ENCODE assay signal across 15 cellular contexts in the genomic region with DNA sequence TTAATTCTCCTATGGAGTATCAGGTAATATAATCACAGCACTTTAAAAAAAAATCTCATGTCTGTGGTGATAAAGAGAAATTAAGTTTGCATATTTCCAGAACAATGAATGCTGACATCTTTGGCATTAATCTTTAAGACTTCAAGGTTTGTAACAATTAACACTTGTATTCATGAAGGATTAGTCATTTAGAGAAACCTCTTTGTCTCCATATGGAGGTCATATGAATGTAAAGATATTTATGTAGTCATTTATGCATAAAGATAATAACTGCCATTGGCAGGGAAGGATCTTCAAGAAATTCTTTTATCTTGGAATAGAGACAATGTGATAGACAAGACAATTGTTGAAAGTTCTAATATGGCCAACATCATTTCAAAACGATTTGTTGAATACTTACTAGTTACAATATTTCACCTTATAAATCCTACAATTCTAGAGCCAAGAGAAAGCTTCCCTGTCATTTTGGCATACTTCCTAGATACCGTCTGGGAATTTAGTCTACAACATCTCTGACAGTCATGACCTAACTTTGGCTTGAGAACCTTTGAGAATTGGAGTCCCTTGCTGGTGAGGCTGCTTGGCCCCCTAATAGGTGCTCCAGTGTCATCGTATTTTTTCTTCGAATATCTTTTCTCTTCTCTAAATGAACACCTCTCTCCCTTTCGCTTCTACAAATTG. TPM values are rescaled to one million over a fixed set of nuclear protein-coding genes. Genes with fewer than 3 reads are reported as not detected.
DNase-seq lines count a peak whose midpoint lies in the region; ATAC-seq, FAIRE-seq and TF ChIP-seq lines count a peak whose summit lies in the region.
"Had no signal": no experiment of that assay in that cellular context is flagged by ENCODE, and none has a peak within 500 bp of the region (broad histone marks: within the 10 kb centered on the region; RNA-seq: fewer than 3 reads in every experiment).

No MANE protein-coding gene starts in this region.

- peak overlapping the region; percentile 77 for H2BK20ac ChIP-seq in IMR-90 (ENCODE audit: low read depth, low read length)

- FAIRE-seq in GM12878 (lab: Jason Lieb, UNC), result no peak
- FAIRE-seq in frontal cortex (lab: Jason Lieb, UNC), result peak; percentile 33

- 100% methylated on average over 2 of the region's 5 CpGs; no CpG with 5 or more reads in 1 of the 2 experiments for WGBS in IMR-90 (ENCODE audit: extremely low coverage in 2 of 2, insufficient read length in 1 of 2), 2 experiments
- WGBS in GM12878 (ENCODE audit: insufficient coverage, insufficient replicate concordance, low lambda C conversion rate, missing lambda C conversion rate), result 38% methylated on average over 5 of the region's 5 CpGs

- in situ Hi-C loops in IMR-90 (cut with MboI; ENCODE audit: low sequenced_read_pairs), result no loop called here
- in situ Hi-C loops in GM12878 (cut with MboI), result no loop called here

- POLR2A ChIA-PET in IMR-90 (lab: Charles Lee; ENCODE audit: unreplicated experiment) (no interaction called here), GM12878 (lab: Charles Lee) (no interaction called here)

- peak overlapping the region; percentile 41 for H2AK5ac ChIP-seq in IMR-90 (ENCODE audit: low read depth, low read length)

- H3K23ac ChIP-seq in IMR-90 (ENCODE audit: low read depth, low read length), result no peak overlapping the region

- H3K36me3 ChIP-seq in IMR-90 (ENCODE audit: control insufficient read depth, insufficient read depth, low read length) (no peaks in the 10 kb centered on the region), GM12878 (ENCODE audit: control insufficient read depth in 2 of 2, insufficient read depth in 2 of 2, low read length in 1 of 2) (peaks cover 0 to 26% of the 10 kb centered on the region in 2 experiments; a peak in 3 of 4 replicates)
- H3K36me3 ChIP-seq: BLaER1 had no signal

- H2AK9ac ChIP-seq in IMR-90 (replicated peaks; ENCODE audit: low read depth, low read length, poor library complexity), result no peak overlapping the region

- H3K27ac ChIP-seq in IMR-90 (ENCODE audit: insufficient read depth, low read length), result no peak overlapping the region
- 0 out of 2 replicates have a peak overlapping the region, but pooled peaks have one; percentile 6 for H3K27ac ChIP-seq in GM12878 (ENCODE audit: control insufficient read depth, insufficient read depth)
- peak overlapping the region; percentile 98 for H3K27ac ChIP-seq in substantia nigra (ENCODE audit: low read depth, low read length, poor library complexity, severe bottlenecking)
- H3K27ac ChIP-seq: BLaER1 had no signal

- peaks cover 1% of the 10 kb centered on the region for H3K36me3 Mint-ChIP-seq in activated T-helper 1 cell treated with anti-CD3 and anti-CD28 coated beads, Interleukin-12 subunit alpha, Interleukin-12 subunit beta, Interleukin-2, Interleukin-4 antibody, amounts not matched to agents 30 ng/mL and 10 ng/mL and 1 ng/mL, durations not matched to agents 14 hours and 24 hours and 36 hours (ENCODE audit: low read depth)
- peaks cover under 1% of the 10 kb centered on the region for H3K36me3 Mint-ChIP-seq in natural killer cell treated with Interleukin-12 subunit alpha and Interleukin-12 subunit beta and Interleukin-15 and Interleukin-18, amount 100 ng/mL, for 72 hours

- no peak overlapping the region for H3K4me3 Mint-ChIP-seq in activated T-helper 1 cell treated with anti-CD3 and anti-CD28 coated beads, Interleukin-12 subunit alpha, Interleukin-12 subunit beta, Interleukin-2, Interleukin-4 antibody, amounts not matched to agents 30 ng/mL and 10 ng/mL and 1 ng/mL, durations not matched to agents 14 hours and 24 hours and 36 hours
- no peak overlapping the region for H3K4me3 Mint-ChIP-seq in natural killer cell treated with Interleukin-12 subunit alpha and Interleukin-12 subunit beta and Interleukin-15 and Interleukin-18, amount 100 ng/mL, for 72 hours

- H3K79me2 ChIP-seq in GM12878 (ENCODE audit: control insufficient read depth, insufficient read depth, low read length), result peaks cover 51% of the 10 kb centered on the region

- no peak for TF ChIP-seq CTCF in IMR-90 (conservative IDR thresholded peaks at IDR 0.05; ENCODE audit: low read depth, low read length)
- TF ChIP-seq CTCF in GM12878 (IDR thresholded peaks at IDR 0.05 in 2 of 3, conservative IDR thresholded peaks at IDR 0.05 in 1 of 3; ENCODE audit: control insufficient read depth in 2 of 3, extremely low read depth in 1 of 3, insufficient read depth in 1 of 3, low read depth in 3 of 3, low read length in 3 of 3), result no peak

- intact Hi-C loops in IMR-90 (cut with micrococcal nuclease), result no loop called here
- intact Hi-C loops in GM12878 (cut with micrococcal nuclease; ENCODE audit: unreplicated experiment), result loop anchor here (5.0 kb wide), 1 partner anchor 33 kb away; the partner anchor contains the start of gene RASGRP3
- intact Hi-C loops in activated T-helper 1 cell treated with anti-CD3 and anti-CD28 coated beads, Interleukin-12 subunit alpha, Interleukin-12 subunit beta, Interleukin-2, Interleukin-4 antibody, amounts not matched to agents 30 ng/mL and 10 ng/mL and 1 ng/mL, durations not matched to agents 14 hours and 24 hours and 36 hours (cut with micrococcal nuclease), result no loop called here

- no peak overlapping the region for H3K9ac ChIP-seq in IMR-90 (ENCODE audit: low read depth, low read length)
- H3K9ac ChIP-seq in GM12878 (ENCODE audit: control insufficient read depth, insufficient read depth, low read length), result no peak overlapping the region
- H3K9ac ChIP-seq: BLaER1 had no signal

- BruUV-seq in IMR-90 (replicated peaks; lab: Mats Ljungman, UMichigan), result no TSS peak
- no TSS peak for BruUV-seq in GM12878 (replicated peaks; lab: Mats Ljungman, UMichigan)

- no peak overlapping the region for H3K14ac ChIP-seq in IMR-90 (replicated peaks; ENCODE audit: low read depth, low read length)

- H3K79me1 ChIP-seq in IMR-90 (ENCODE audit: low read depth in 1 of 2, low read length in 2 of 2), result no peaks in the 10 kb centered on the region

- H3K4me1 ChIP-seq in IMR-90 (ENCODE audit: control insufficient read depth, insufficient read depth, low read length) (peaks cover 4% of the 10 kb centered on the region), GM12878 (ENCODE audit: control insufficient read depth, insufficient read depth, low read length) (no peaks in the 10 kb centered on the region; the same call in 1 of the 2 replicates)
- H3K4me1 ChIP-seq: BLaER1 had no signal

- peak overlapping the region; percentile 78 for H4K91ac ChIP-seq in IMR-90 (ENCODE audit: insufficient read depth, low read depth, low read length)

- peak overlapping the region; percentile 62 for H3K4ac ChIP-seq in IMR-90 (ENCODE audit: low read depth, low read length)

- H4K20me1 ChIP-seq in IMR-90 (ENCODE audit: insufficient read depth, low read length) (no peaks in the 10 kb centered on the region), GM12878 (ENCODE audit: control insufficient read depth, insufficient read depth) (no peaks in the 10 kb centered on the region)
- H4K20me1 ChIP-seq: BLaER1 had no signal

- TF ChIP-seq POLR2A in IMR-90 (IDR thresholded peaks at IDR 0.05; ENCODE audit: low read depth, low read length) (no peak), GM12878 (IDR thresholded peaks at IDR 0.05; ENCODE audit: low read depth, low read length) (no peak)

- peak overlapping the region; percentile 12; the same call in 1 of the 2 replicates for H3K18ac ChIP-seq in IMR-90 (ENCODE audit: low read depth, low read length)

- DNase-seq in IMR-90, result peak; percentile 43
- no peak for DNase-seq in GM12878 (ENCODE audit: low read depth, low spot score)
- DNase-seq in frontal cortex (ENCODE audit: low spot score in 2 of 2), result no peak
- DNase-seq in substantia nigra (lab: John Stamatoyannopoulos, UW), result no peak
- DNase-seq in activated T-helper 1 cell treated with anti-CD3 and anti-CD28 coated beads, Interleukin-12 subunit alpha, Interleukin-12 subunit beta, Interleukin-2, Interleukin-4 antibody, amounts not matched to agents 30 ng/mL and 10 ng/mL and 1 ng/mL, durations not matched to agents 14 hours and 24 hours and 36 hours (ENCODE audit: low spot score), result no peak
- DNase-seq in natural killer cell treated with Interleukin-12 subunit alpha and Interleukin-12 subunit beta and Interleukin-15 and Interleukin-18, amount 100 ng/mL, for 72 hours (ENCODE audit: low spot score), result no peak
- DNase-seq: Kasumi-1, NCI-H187 treated with DMSO at 0.1 percent for 48 hours, NCI-H446 treated with DMSO at 0.1 percent for 48 hours, NCI-H748 treated with DMSO at 0.1 percent for 48 hours, PC-3 had no signal

- no peaks in the 10 kb centered on the region for H3K4me1 Mint-ChIP-seq in activated T-helper 1 cell treated with anti-CD3 and anti-CD28 coated beads, Interleukin-12 subunit alpha, Interleukin-12 subunit beta, Interleukin-2, Interleukin-4 antibody, amounts not matched to agents 30 ng/mL and 10 ng/mL and 1 ng/mL, durations not matched to agents 14 hours and 24 hours and 36 hours (ENCODE audit: low read depth)
- H3K4me1 Mint-ChIP-seq in natural killer cell treated with Interleukin-12 subunit alpha and Interleukin-12 subunit beta and Interleukin-15 and Interleukin-18, amount 100 ng/mL, for 72 hours (ENCODE audit: low read depth in 2 of 2), result no peaks in the 10 kb centered on the region

- H3K27me3 Mint-ChIP-seq in activated T-helper 1 cell treated with anti-CD3 and anti-CD28 coated beads, Interleukin-12 subunit alpha, Interleukin-12 subunit beta, Interleukin-2, Interleukin-4 antibody, amounts not matched to agents 30 ng/mL and 10 ng/mL and 1 ng/mL, durations not matched to agents 14 hours and 24 hours and 36 hours (ENCODE audit: insufficient read depth), result no peaks in the 10 kb centered on the region
- H3K27me3 Mint-ChIP-seq in natural killer cell treated with Interleukin-12 subunit alpha and Interleukin-12 subunit beta and Interleukin-15 and Interleukin-18, amount 100 ng/mL, for 72 hours, result peaks cover 0 to 12% of the 10 kb centered on the region in 2 donors

- H3K4me2 ChIP-seq in IMR-90 (ENCODE audit: low read depth, low read length) (peak overlapping the region; percentile 52), GM12878 (ENCODE audit: control insufficient read depth, insufficient read depth) (no peak overlapping the region)
- H3K4me2 ChIP-seq: BLaER1 had no signal

- no peaks in the 10 kb centered on the region for H3K9me3 Mint-ChIP-seq in activated T-helper 1 cell treated with anti-CD3 and anti-CD28 coated beads, Interleukin-12 subunit alpha, Interleukin-12 subunit beta, Interleukin-2, Interleukin-4 antibody, amounts not matched to agents 30 ng/mL and 10 ng/mL and 1 ng/mL, durations not matched to agents 14 hours and 24 hours and 36 hours
- H3K9me3 Mint-ChIP-seq in natural killer cell treated with Interleukin-12 subunit alpha and Interleukin-12 subunit beta and Interleukin-15 and Interleukin-18, amount 100 ng/mL, for 72 hours, result no peaks in the 10 kb centered on the region

- H2BK5ac ChIP-seq in IMR-90 (ENCODE audit: low read depth, low read length, poor library complexity, severe bottlenecking), result peak overlapping the region; percentile 9

- no peak overlapping the region for H2AFZ ChIP-seq in IMR-90 (replicated peaks; ENCODE audit: low read length, poor library complexity)
- H2AFZ ChIP-seq in GM12878 (ENCODE audit: control insufficient read depth, low read depth, low read length), result no peak overlapping the region

- CTCF ChIA-PET in IMR-90 (lab: Yijun Ruan, JAX), result interaction anchor here (0.8 kb wide), 1 partner anchor 745 kb away, joined by 4 read pairs; no protein-coding TSS in a partner anchor
- CTCF ChIA-PET in GM12878 (lab: Yijun Ruan, JAX), result interaction anchor here (0.6 to 1.2 kb wide), 5 partner anchors 8 to 50 kb away, joined by 3 to 6 read pairs (median 4); no protein-coding TSS in a partner anchor

- H3K27me3 ChIP-seq in IMR-90 (ENCODE audit: control insufficient read depth, insufficient read depth, low read length) (no peaks in the 10 kb centered on the region), GM12878 (replicated peaks in 1 of 2; ENCODE audit: control insufficient read depth in 2 of 2, insufficient read depth in 2 of 2, low read length in 1 of 2) (no peaks in the 10 kb centered on the region)
- H3K27me3 ChIP-seq: BLaER1 had no signal

- SMC1A ChIA-PET in GM12878 (lab: Charles Lee; ENCODE audit: uncharacterized antibody, unreplicated experiment), result interaction anchor here (1.1 to 1.3 kb wide), 2 partner anchors 20 to 22 kb away, joined by 3 to 4 read pairs; no protein-coding TSS in a partner anchor

- H2BK15ac ChIP-seq in IMR-90 (ENCODE audit: low read depth, low read length), result peak overlapping the region; percentile 32; the same call in 1 of the 3 replicates

- TF ChIP-seq EP300 in GM12878 (IDR thresholded peaks at IDR 0.05; ENCODE audit: borderline replicate concordance in 1 of 2, control insufficient read depth in 1 of 2, low read depth in 2 of 2, low read length in 2 of 2), result no peak

- H3K9me1 ChIP-seq in IMR-90 (ENCODE audit: insufficient read depth, low read length), result peaks cover 3% of the 10 kb centered on the region; the same call in 1 of the 2 replicates

- H4K8ac ChIP-seq in IMR-90 (ENCODE audit: low read depth in 2 of 2, low read length in 2 of 2), result peak overlapping the region in 1 of 2 experiments; percentile 26; a peak in 1 of 4 replicates

- H4K5ac ChIP-seq in IMR-90 (ENCODE audit: low read depth, low read length), result peak overlapping the region; percentile 91

- no peak for TF ChIP-seq RAD21 in IMR-90 (IDR thresholded peaks at IDR 0.05; ENCODE audit: low read length)
- TF ChIP-seq RAD21 in GM12878 (IDR thresholded peaks at IDR 0.05; ENCODE audit: insufficient read depth, low read depth, low read length), result no peak

- dilution Hi-C loops in IMR-90 (cut with HindIII; ENCODE audit: low sequenced_read_pairs, unreplicated experiment), result no loop called here

- H3K9me3 ChIP-seq in IMR-90 (ENCODE audit: control insufficient read depth, insufficient read depth, low read length), result no peaks in the 10 kb centered on the region
- no peaks in the 10 kb centered on the region; the same call in 2 of the 3 replicates for H3K9me3 ChIP-seq in GM12878 (replicated peaks; ENCODE audit: control insufficient read depth, insufficient read depth, low read length)
- H3K9me3 ChIP-seq: BLaER1 had no signal

- no peak overlapping the region for H3K56ac ChIP-seq in IMR-90 (ENCODE audit: extremely low read depth, insufficient read depth, low read length)

- H2BK120ac ChIP-seq in IMR-90 (ENCODE audit: low read depth, low read length), result peak overlapping the region; percentile 65

- H3K4me3 ChIP-seq in IMR-90 (ENCODE audit: insufficient read depth, low read depth, low read length) (no peak overlapping the region), GM12878 (no peak overlapping the region)
- H3K4me3 ChIP-seq: BLaER1 had no signal

- RAD21 ChIA-PET in GM12878 (lab: Charles Lee; ENCODE audit: unreplicated experiment), result no interaction called here

- ATAC-seq in IMR-90 (ENCODE audit: low read depth), result no peak
- ATAC-seq in GM12878, result peak; percentile 27; the same call in 2 of the 3 replicates
- no peak for ATAC-seq in GM18867 (IDR thresholded peaks at IDR 0.05; ENCODE audit: unreplicated experiment)
- no peak for ATAC-seq in natural killer cell treated with Interleukin-12 subunit alpha and Interleukin-12 subunit beta and Interleukin-15 and Interleukin-18, amount 100 ng/mL, for 72 hours
- no peak for ATAC-seq in HG03342 (IDR thresholded peaks at IDR 0.05; ENCODE audit: unreplicated experiment)
- ATAC-seq: HCT116, PC-3 had no signal

- no peak overlapping the region for H3K27ac Mint-ChIP-seq in activated T-helper 1 cell treated with anti-CD3 and anti-CD28 coated beads, Interleukin-12 subunit alpha, Interleukin-12 subunit beta, Interleukin-2, Interleukin-4 antibody, amounts not matched to agents 30 ng/mL and 10 ng/mL and 1 ng/mL, durations not matched to agents 14 hours and 24 hours and 36 hours
- H3K27ac Mint-ChIP-seq in natural killer cell treated with Interleukin-12 subunit alpha and Interleukin-12 subunit beta and Interleukin-15 and Interleukin-18, amount 100 ng/mL, for 72 hours, result no peak overlapping the region

RNA-seq across cellular contexts. Expression of gene RASGRP3, which starts 33.6 kb away (rescaled TPM):
- total RNA-seq in IMR-90 (2012; rRNA removed) (2.5 and 3.0 TPM in 2 replicates), GM12878 (2014; rRNA removed) (106 and 107 TPM in 2 replicates), GM12878 (2014; rRNA removed; fragmentation: Illumina TruSeq; extraction: Trizol) (88.8 and 91.2 TPM in 2 replicates), GM12878 (2021) (61.7 and 64.5 TPM in 2 replicates), frontal cortex (7.7 TPM)
- polyA plus RNA-seq in IMR-90 (2012; rRNA removed) (0.87 and 1.7 TPM in 2 replicates), GM12878 (2011; rRNA removed) (42.2 and 46.6 TPM in 2 replicates), GM12878 (2014; fragmentation: Illumina TruSeq; extraction: Trizol) (72.9 and 79.7 TPM in 2 replicates), GM12878 (2014; fragmentation: Nextera tagmentation; extraction: Ambion mirVana) (10 to 100 TPM; 31.6 to 40.2 TPM), GM12878 (2014; rRNA removed) (74.4 and 77.6 TPM in 2 replicates), GM12878 (2016; fragmentation: Nextera tagmentation; extraction: Ambion mirVana) (10 to 100 TPM; 64.4 to 65.1 TPM)
- polyA plus RNA-seq in IMR-90 (2012; cell fraction: cytosol; rRNA removed), result 0.42 and 0.52 TPM in 2 replicates
- polyA plus RNA-seq in IMR-90 (2012; cell fraction: nucleus; rRNA removed; ENCODE audit: low replicate concordance), result 0.48 and 2.8 TPM in 2 replicates
- 228 and 235 TPM in 2 replicates for total RNA-seq in GM12878 (2013; cell fraction: nucleolus; rRNA removed)
- 104 TPM for polyA plus RNA-seq in GM12878 (2011; ENCODE audit: low read depth)
- 30.6 and 42.1 TPM in 2 replicates for polyA plus RNA-seq in GM12878 (2011; cell fraction: cytosol; rRNA removed)
- 41.1 and 62.6 TPM in 2 replicates for polyA plus RNA-seq in GM12878 (2011; cell fraction: nucleus; rRNA removed)
- 105 and 110 TPM in 2 replicates for polyA plus RNA-seq in GM12878 (2012)
- 51.7 and 81.6 TPM in 2 replicates for polyA minus RNA-seq in GM12878 (2011; rRNA and poly(A)+ RNA removed)
- polyA minus RNA-seq in GM12878 (2011; cell fraction: cytosol; rRNA and poly(A)+ RNA removed), result 16.2 and 16.8 TPM in 2 replicates
- 30.9 and 34.6 TPM in 2 replicates for polyA minus RNA-seq in GM12878 (2011; cell fraction: nucleus; rRNA and poly(A)+ RNA removed)
- total RNA-seq in activated T-helper 1 cell treated with anti-CD3 and anti-CD28 coated beads, Interleukin-12 subunit alpha, Interleukin-12 subunit beta, Interleukin-2, Interleukin-4 antibody, amounts not matched to agents 30 ng/mL and 10 ng/mL and 1 ng/mL, durations not matched to agents 14 hours and 24 hours and 36 hours, result 3.6 and 4.1 TPM in 2 replicates
- 10 to 100 TPM in 1 of 2 donors, 1 to 10 TPM in 1; 1.5 to 26.2 TPM for total RNA-seq in natural killer cell treated with Interleukin-12 subunit alpha and Interleukin-12 subunit beta and Interleukin-15 and Interleukin-18, amount 100 ng/mL, for 72 hours
